ENCODE assay signal across 1 cellular context in the genomic region with DNA sequence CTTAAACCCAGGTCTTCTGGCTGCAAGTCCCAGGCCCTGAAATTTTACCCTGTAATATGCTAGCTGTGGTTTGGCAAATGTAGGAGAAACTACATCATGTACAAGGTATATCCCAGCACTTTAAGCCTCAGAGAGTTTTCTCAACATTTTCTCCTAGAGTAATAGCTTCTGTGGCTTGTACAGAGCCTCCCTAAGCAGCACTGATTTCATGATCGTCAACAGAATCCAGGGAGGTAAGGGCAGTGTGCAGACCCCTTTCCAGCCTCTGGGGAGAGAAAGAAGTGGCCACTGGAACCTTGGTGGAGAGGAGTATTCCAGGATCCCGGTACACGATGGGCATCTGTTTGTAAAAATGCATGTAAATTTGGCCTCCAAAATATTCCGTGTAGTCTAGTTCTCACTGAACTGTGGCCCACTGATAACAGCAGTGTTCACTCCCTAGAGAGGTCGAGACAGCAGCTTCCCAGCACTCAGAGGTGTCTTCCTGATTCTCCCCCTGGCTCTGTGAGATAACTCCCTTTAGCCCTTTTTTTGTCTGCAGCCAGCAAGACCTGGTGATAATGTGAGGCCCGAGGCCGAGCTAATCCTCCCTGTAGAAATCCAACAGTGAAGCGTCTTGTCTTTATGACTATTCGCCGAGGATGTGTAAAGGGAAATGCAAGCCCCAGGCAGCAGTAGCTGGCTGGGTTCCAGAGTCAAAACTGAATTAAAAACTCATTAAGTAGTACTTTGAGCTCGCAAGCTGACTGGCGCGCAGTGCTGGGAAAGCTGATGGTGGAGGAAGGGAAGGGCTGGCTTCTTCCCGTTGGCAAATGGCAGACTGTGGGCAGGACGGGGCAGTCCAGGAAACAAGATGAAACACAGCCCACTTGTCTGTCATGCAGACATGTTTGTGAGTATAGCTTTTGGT.
TF ChIP-seq lines count a peak whose summit lies in the region.

No MANE protein-coding gene starts in this region.

TF ChIP-seq in IMR-90, 13 proteins besides CTCF, POLR2A, EP300 and RAD21 (continued from another document):
- TF ChIP-seq RCOR1 (IDR thresholded peaks at IDR 0.05; ENCODE audit: insufficient replicate concordance, low read length) (no peak), RFX5 (IDR thresholded peaks at IDR 0.05; ENCODE audit: low read depth, low read length) (no peak), NFE2L2 (IDR thresholded peaks at IDR 0.05; ENCODE audit: low read depth, low read length) (no peak)
- TF ChIP-seq, protein P1, sequence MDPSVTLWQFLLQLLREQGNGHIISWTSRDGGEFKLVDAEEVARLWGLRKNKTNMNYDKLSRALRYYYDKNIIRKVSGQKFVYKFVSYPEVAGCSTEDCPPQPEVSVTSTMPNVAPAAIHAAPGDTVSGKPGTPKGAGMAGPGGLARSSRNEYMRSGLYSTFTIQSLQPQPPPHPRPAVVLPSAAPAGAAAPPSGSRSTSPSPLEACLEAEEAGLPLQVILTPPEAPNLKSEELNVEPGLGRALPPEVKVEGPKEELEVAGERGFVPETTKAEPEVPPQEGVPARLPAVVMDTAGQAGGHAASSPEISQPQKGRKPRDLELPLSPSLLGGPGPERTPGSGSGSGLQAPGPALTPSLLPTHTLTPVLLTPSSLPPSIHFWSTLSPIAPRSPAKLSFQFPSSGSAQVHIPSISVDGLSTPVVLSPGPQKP (IDR thresholded peaks at IDR 0.05; ENCODE audit: borderline replicate concordance, low read depth, low read length) = no peak
